8 cellular contexts compared by ENCODE assay signal in genomic region chr17:40099627-40100418, GRCh38. TPM values are rescaled to one million over a fixed set of nuclear protein-coding genes. Genes with fewer than 3 reads are reported as not detected.
DNase-seq lines count a peak whose midpoint lies in the region; ATAC-seq and TF ChIP-seq lines count a peak whose summit lies in the region.

No MANE protein-coding gene starts in this region.

- CTCF ChIA-PET in T-cell (lab: Charles Lee), result interaction anchor here (0.6 to 5.7 kb wide), 11 partner anchors 12 to 324 kb away, joined by 3 to 75 read pairs (median 3); no protein-coding TSS in a partner anchor

- POLR2A ChIA-PET in T-cell (lab: Charles Lee), result interaction anchor here (0.7 to 1.6 kb wide), 5 partner anchors 13 to 73 kb away, joined by 3 to 15 read pairs (median 5); no protein-coding TSS in a partner anchor

- peak overlapping the region; percentile 78 to 100 for H3K4me3 ChIP-seq in foreskin fibroblast (ENCODE audit: low read depth in 1 of 2, low read length in 2 of 2)
- H3K4me3 ChIP-seq in psoas muscle, result peak overlapping the region; percentile 98

- ATAC-seq in T-cell (replicated peaks in 1 of 4), result no peak
- ATAC-seq in psoas muscle, result no peak
- ATAC-seq in esophagus mucosa, result no peak

- intact Hi-C loops in psoas muscle (cut with DNase I), result loop anchor here in 1 of 2 donors (5.0 kb wide), 1 partner anchor 83 kb away; the partner anchor contains the start of gene CSF3

- peaks cover 91 to 97% (median 94%) of the 10 kb centered on the region in 3 donors for H3K4me1 Mint-ChIP-seq in T-cell

- H3K27me3 Mint-ChIP-seq in T-cell, result no peaks in the 10 kb centered on the region

- peaks cover 70% of the 10 kb centered on the region for H3K4me1 ChIP-seq in psoas muscle

- peak overlapping the region; percentile 99 for H3K27ac ChIP-seq in psoas muscle

- H3K36me3 ChIP-seq in psoas muscle (ENCODE audit: insufficient read depth in 1 of 2, low read depth in 1 of 2), result peaks cover 4 to 34% of the 10 kb centered on the region in 2 donors

- H3K4me3 Mint-ChIP-seq in T-cell, result peak overlapping the region; percentile 93 to 98 (median 98)

- DNase-seq in NOMO-1 (lab: John Stamatoyannopoulos, UW; ENCODE audit: unreplicated experiment in 2 of 2) (peak; percentile 18 to 34), NOMO-1 treated with dmso at 0.1 percent for 144 hours (lab: John Stamatoyannopoulos, UW; ENCODE audit: unreplicated experiment) (no peak), T-cell (peak in 2 of 34 experiments; percentile 29 to 37), foreskin fibroblast (no peak), psoas muscle (peak in 1 of 2 donors; percentile 71), epidermal melanocyte (ENCODE audit: insufficient read length, low spot score) (no peak)
- no peak for DNase-seq in NK-92 treated with Interleukin-12 subunit alpha and Interleukin-12 subunit beta, amount 100 ng/mL, for 24 hours (lab: John Stamatoyannopoulos, UW)

- H3K9me3 Mint-ChIP-seq in T-cell, result no peaks in the 10 kb centered on the region

- H3K9me3 ChIP-seq in psoas muscle, result no peaks in the 10 kb centered on the region

- peaks cover 12% of the 10 kb centered on the region for H3K36me3 Mint-ChIP-seq in T-cell

- TF ChIP-seq CTCF in foreskin fibroblast (IDR thresholded peaks at IDR 0.05; ENCODE audit: low read depth, low read length), result no peak
- no peak for TF ChIP-seq CTCF in psoas muscle (IDR thresholded peaks at IDR 0.05)

- peak overlapping the region; percentile 93 to 99 for H3K27ac Mint-ChIP-seq in T-cell

- 1 to 2% (median 2%) methylated on average over 27 to 31 of the region's 31 CpGs for WGBS in psoas muscle, 3 donors

- no peaks in the 10 kb centered on the region for H3K27me3 ChIP-seq in psoas muscle (ENCODE audit: insufficient read depth in 3 of 3, low read length in 2 of 3)

RNA-seq across cellular contexts. Expression of gene NR1D1, which starts 0.6 kb away (rescaled TPM):
- 10 to 100 TPM; 11.5 to 33.6 (median 21.9) TPM for total RNA-seq in T-cell
- total RNA-seq in psoas muscle, result 10 to 100 TPM; 29.4 to 88.7 (median 51.0) TPM
- polyA plus RNA-seq in psoas muscle, result 10 to 100 TPM; 21.4 to 41.6 (median 24.4) TPM
- 14.6 TPM for total RNA-seq in esophagus mucosa

RNA-seq across cellular contexts. Expression of gene MSL1, which starts 21.9 kb away (rescaled TPM):
- total RNA-seq in T-cell, result 100 to 1,000 TPM; 106 to 136 (median 115) TPM
- total RNA-seq in psoas muscle, result 10 to 100 TPM; 63.3 to 75.6 (median 69.0) TPM
- 10 to 100 TPM; 48.6 to 84.7 (median 56.4) TPM for polyA plus RNA-seq in psoas muscle
- 36.1 TPM for total RNA-seq in esophagus mucosa

RNA-seq across cellular contexts. Expression of gene THRA, which starts 37.1 kb away (rescaled TPM):
- total RNA-seq in T-cell (10 to 100 TPM; 30.4 to 54.0 (median 48.9) TPM), psoas muscle (10 to 100 TPM; 39.5 to 55.1 (median 42.9) TPM), esophagus mucosa (9.4 TPM)
- 10 to 100 TPM in 2 of 3 donors, 1 to 10 TPM in 1; 9.5 to 60.0 (median 29.0) TPM for polyA plus RNA-seq in psoas muscle

RNA-seq across cellular contexts. Expression of gene CASC3, which starts 40.5 kb away (rescaled TPM):
- total RNA-seq in T-cell (100 to 1,000 TPM; 116 to 161 (median 126) TPM), psoas muscle (10 to 100 TPM; 43.9 to 76.7 (median 57.1) TPM), esophagus mucosa (38.5 TPM)
- polyA plus RNA-seq in psoas muscle, result 10 to 100 TPM; 34.5 to 53.6 (median 38.6) TPM

RNA-seq across cellular contexts. Expression of gene MED24, which starts 45.6 kb away (rescaled TPM):
- total RNA-seq in T-cell (100 to 1,000 TPM in 1 of 5 donors, 10 to 100 TPM in 4; 75.9 to 104 (median 87.0) TPM), psoas muscle (100 to 1,000 TPM in 2 of 4 donors, 10 to 100 TPM in 2; 56.3 to 120 (median 87.9) TPM), esophagus mucosa (55.9 TPM)
- 100 to 1,000 TPM in 1 of 3 donors, 10 to 100 TPM in 2; 51.1 to 115 (median 55.9) TPM for polyA plus RNA-seq in psoas muscle

Comparison
In these comparisons a context has a peak if more than half of its experiments do, and no peak if none do; other contexts are left out.
1. DNase-seq: peak in NOMO-1 (2 of 2); none in NOMO-1 treated with dmso at 0.1 percent for 144 hours (single experiment), foreskin fibroblast (0 of 2), NK-92 treated with Interleukin-12 subunit alpha and Interleukin-12 subunit beta, amount 100 ng/mL, for 24 hours (single experiment) and epidermal melanocyte (single experiment).